1 cellular context compared by ENCODE assay signal in genomic region chr3:170367797-170368196, GRCh38.
TF ChIP-seq lines count a peak whose summit lies in the region.

No MANE protein-coding gene starts in this region.

TF ChIP-seq in HepG2, 621 proteins besides CTCF, POLR2A, EP300 and RAD21:
- no peak for TF ChIP-seq SIX4 (CRISPR knock-in tag; IDR thresholded peaks at IDR 0.05)
- no peak for TF ChIP-seq DPF2 (CRISPR knock-in tag; IDR thresholded peaks at IDR 0.05; ENCODE audit: borderline replicate concordance, low read depth)
- TF ChIP-seq ZNF207 (IDR thresholded peaks at IDR 0.05; ENCODE audit: borderline replicate concordance) = no peak
- no peak for TF ChIP-seq SALL1 (CRISPR knock-in tag; IDR thresholded peaks at IDR 0.05)
- no peak for TF ChIP-seq ZNF569 (CRISPR knock-in tag; IDR thresholded peaks at IDR 0.05; ENCODE audit: borderline replicate concordance)
- TF ChIP-seq ARNTL (CRISPR knock-in tag; IDR thresholded peaks at IDR 0.05) = no peak
- no peak for TF ChIP-seq FOXC1 (CRISPR knock-in tag; IDR thresholded peaks at IDR 0.05; ENCODE audit: borderline replicate concordance)
- no peak for TF ChIP-seq ATF7-NPFF (CRISPR knock-in tag; IDR thresholded peaks at IDR 0.05; ENCODE audit: low read depth)
- no peak for TF ChIP-seq RFX3 (CRISPR knock-in tag; IDR thresholded peaks at IDR 0.05)
- TF ChIP-seq DDIT3 (CRISPR knock-in tag; IDR thresholded peaks at IDR 0.05) = no peak
- no peak for TF ChIP-seq ZNF674 (CRISPR knock-in tag; IDR thresholded peaks at IDR 0.05; ENCODE audit: low read depth)
- no peak for TF ChIP-seq DMTF1 (CRISPR knock-in tag; IDR thresholded peaks at IDR 0.05)
- TF ChIP-seq ARID5B (CRISPR knock-in tag; IDR thresholded peaks at IDR 0.05) = no peak
- no peak for TF ChIP-seq TGIF2 (CRISPR knock-in tag; IDR thresholded peaks at IDR 0.05)
- no peak for TF ChIP-seq ZNF772 (CRISPR knock-in tag; IDR thresholded peaks at IDR 0.05)
- no peak for TF ChIP-seq SNAPC4 (CRISPR knock-in tag; IDR thresholded peaks at IDR 0.05)
- no peak for TF ChIP-seq SUZ12 (IDR thresholded peaks at IDR 0.05; ENCODE audit: low read depth, low read length)
- no peak for TF ChIP-seq STAT5B (CRISPR knock-in tag; IDR thresholded peaks at IDR 0.05)
